Comparison of ENCODE assay signal across 10 cellular contexts in genomic region chr17:80758793-80759673, GRCh38.
DNase-seq lines count a peak whose midpoint lies in the region; ATAC-seq and TF ChIP-seq lines count a peak whose summit lies in the region.
"Had no signal": no experiment of that assay in that cellular context is flagged by ENCODE, and none has a peak within 500 bp of the region (broad histone marks: within the 10 kb centered on the region; RNA-seq: fewer than 3 reads in every experiment).

No MANE protein-coding gene starts in this region.

- H3K14ac ChIP-seq in H9 (ENCODE audit: insufficient read depth, low read length): no peak overlapping the region

- H3K27me3 Mint-ChIP-seq in H9 (ENCODE audit: low read depth): no peaks in the 10 kb centered on the region

- H2BK20ac ChIP-seq in H9 (ENCODE audit: low read depth, low read length, poor library complexity, severe bottlenecking): no peak overlapping the region

- H3K4ac ChIP-seq in H9 (ENCODE audit: low read depth, low read length): no peak overlapping the region

- no peaks in the 10 kb centered on the region for H3K9me3 ChIP-seq in H9 (ENCODE audit: control insufficient read depth, low read depth, low read length)
- no peaks in the 10 kb centered on the region for H3K9me3 ChIP-seq in lower lobe of right lung
- no peaks in the 10 kb centered on the region for H3K9me3 ChIP-seq in prostate gland

- H3K4me1 Mint-ChIP-seq in H9: peaks cover 10 to 14% of the 10 kb centered on the region in 2 experiments

- peaks cover 30% of the 10 kb centered on the region for H3K36me3 ChIP-seq in lower lobe of right lung
- no peaks in the 10 kb centered on the region for H3K36me3 ChIP-seq in prostate gland
- H3K36me3 ChIP-seq: cardiac muscle cell had no signal

- no peaks in the 10 kb centered on the region for H3K23me2 ChIP-seq in H9 (ENCODE audit: insufficient read length, low read depth, low read length, poor library complexity, severe bottlenecking)

- DNase-seq in AG20443 (ENCODE audit: low spot score) (peak; percentile 32), H9 (peak; percentile 21), lower lobe of right lung (no peak), prostate gland (ENCODE audit: low spot score) (no peak), 8988T (no peak), NCI-H526 (lab: John Stamatoyannopoulos, UW) (no peak), NCI-H82 (lab: John Stamatoyannopoulos, UW) (no peak)
- no peak for DNase-seq in activated naive CD4-positive, alpha-beta T cell treated with anti-CD3 and anti-CD28 coated beads, Interleukin-2, amount 50 U/mL, for 72 hours (ENCODE audit: low spot score in 2 of 2)
- DNase-seq: NCI-H2227 treated with DMSO at 0.1 percent for 48 hours had no signal

- no peak overlapping the region for H3K56ac ChIP-seq in H9 (ENCODE audit: insufficient read length, low read depth, low read length)

- intact Hi-C loops in lower lobe of right lung (cut with DNase I): no loop called here
- intact Hi-C loops in prostate gland (cut with DNase I): no loop called here

- no peaks in the 10 kb centered on the region for H3K79me1 ChIP-seq in H9 (ENCODE audit: insufficient read depth, low read depth, low read length, poor library complexity, severe bottlenecking)

- H3K4me1 ChIP-seq in H9 (ENCODE audit: insufficient read depth, low read length): no peaks in the 10 kb centered on the region
- H3K4me1 ChIP-seq in lower lobe of right lung: peaks cover 26% of the 10 kb centered on the region
- H3K4me1 ChIP-seq in prostate gland (replicated peaks): no peaks in the 10 kb centered on the region

- H4K5ac ChIP-seq in H9 (ENCODE audit: insufficient read length, low read depth, low read length): no peak overlapping the region

- no peak overlapping the region for H3K18ac ChIP-seq in H9 (ENCODE audit: insufficient read length, low read depth, low read length)

- no peak overlapping the region for H2AK5ac ChIP-seq in H9 (ENCODE audit: insufficient read length, low read length)

- H3K27ac Mint-ChIP-seq in H9: peak overlapping the region in 1 of 3 experiments; percentile 46; a peak in 2 of 7 replicates
- H3K27ac Mint-ChIP-seq in activated naive CD4-positive, alpha-beta T cell treated with anti-CD3 and anti-CD28 coated beads, Interleukin-2, amount 50 U/mL, for 72 hours: peak overlapping the region; percentile 98 to 99

- H4K91ac ChIP-seq in H9 (ENCODE audit: insufficient read length, low read depth, low read length): no peak overlapping the region

- H2BK15ac ChIP-seq in H9 (ENCODE audit: low read depth, low read length): no peak overlapping the region

- peak; percentile 55 to 67 for ATAC-seq in activated naive CD4-positive, alpha-beta T cell treated with anti-CD3 and anti-CD28 coated beads, Interleukin-2, amount 50 U/mL, for 72 hours
- peak; percentile 41 to 53 for ATAC-seq in lower lobe of right lung

- no peak overlapping the region for H2BK120ac ChIP-seq in H9 (ENCODE audit: low read depth, low read length, poor library complexity, severe bottlenecking)

- H2BK5ac ChIP-seq in H9 (ENCODE audit: insufficient read length, low read length): no peak overlapping the region

- no peak overlapping the region for H4K8ac ChIP-seq in H9 (replicated peaks; ENCODE audit: insufficient read length, low read depth, low read length)

- no peak overlapping the region for H3K4me2 ChIP-seq in H9 (ENCODE audit: insufficient read depth, insufficient read length, low read length)

- no peak for TF ChIP-seq POLR2A in prostate gland (IDR thresholded peaks at IDR 0.05)

- no peak for TF ChIP-seq CTCF in H9 (conservative IDR thresholded peaks at IDR 0.05)
- no peak for TF ChIP-seq CTCF in lower lobe of right lung (IDR thresholded peaks at IDR 0.05)
- no peak for TF ChIP-seq CTCF in prostate gland (IDR thresholded peaks at IDR 0.05)

- no peaks in the 10 kb centered on the region for H3K79me2 ChIP-seq in H9 (ENCODE audit: insufficient read depth, low read length)

- H2AFZ ChIP-seq in H9 (ENCODE audit: low read length): no peak overlapping the region

- no peaks in the 10 kb centered on the region for H3K9me3 Mint-ChIP-seq in H9
- peaks cover 0 to 13% of the 10 kb centered on the region in 2 donors for H3K9me3 Mint-ChIP-seq in activated naive CD4-positive, alpha-beta T cell treated with anti-CD3 and anti-CD28 coated beads, Interleukin-2, amount 50 U/mL, for 72 hours

- no peak overlapping the region for H3K27ac ChIP-seq in H9 (ENCODE audit: insufficient read length, low read depth, low read length)
- peak overlapping the region; percentile 33 for H3K27ac ChIP-seq in lower lobe of right lung
- no peak overlapping the region for H3K27ac ChIP-seq in prostate gland
- H3K27ac ChIP-seq: cardiac muscle cell had no signal

- WGBS in H9 (ENCODE audit: extremely low coverage, insufficient read length, low lambda C conversion rate): no CpG with 5 or more reads among the region's 13 CpGs
- 79% methylated on average over 13 of the region's 13 CpGs for WGBS in prostate gland

- H3K23ac ChIP-seq in H9 (ENCODE audit: insufficient read length, low read depth, low read length): no peak overlapping the region

- H4K20me1 ChIP-seq in H9 (ENCODE audit: control insufficient read depth, insufficient read depth, insufficient read length): no peaks in the 10 kb centered on the region

- no peak overlapping the region for H3K4me3 Mint-ChIP-seq in H9

- H3K27me3 ChIP-seq in H9 (ENCODE audit: insufficient read depth, low read length): no peaks in the 10 kb centered on the region
- H3K27me3 ChIP-seq in lower lobe of right lung (ENCODE audit: low read depth): no peaks in the 10 kb centered on the region
- no peaks in the 10 kb centered on the region for H3K27me3 ChIP-seq in prostate gland (replicated peaks; ENCODE audit: insufficient read depth)
- H3K27me3 ChIP-seq: cardiac muscle cell had no signal

- H2BK12ac ChIP-seq in H9 (ENCODE audit: insufficient read length, low read depth, low read length): no peak overlapping the region

- H3K4me3 ChIP-seq in lower lobe of right lung (no peak overlapping the region), prostate gland (no peak overlapping the region)
- H3K4me3 ChIP-seq: cardiac muscle cell had no signal

- no peak overlapping the region for H3T11ph ChIP-seq in H9 (ENCODE audit: low read length)

- H3K9ac ChIP-seq in H9 (ENCODE audit: extremely low read depth, insufficient read length, low read length): no peak overlapping the region

- H3K36me3 Mint-ChIP-seq in H9 (ENCODE audit: insufficient read depth in 1 of 3, low read depth in 3 of 3): peaks cover 7 to 10% (median 10%) of the 10 kb centered on the region in 3 experiments
- peaks cover 41 to 54% of the 10 kb centered on the region in 2 donors for H3K36me3 Mint-ChIP-seq in activated naive CD4-positive, alpha-beta T cell treated with anti-CD3 and anti-CD28 coated beads, Interleukin-2, amount 50 U/mL, for 72 hours

Comparison
In these comparisons a context has a peak if more than half of its experiments do, and no peak if none do; other contexts are left out.
1. DNase-seq: peak in AG20443 (single experiment) and H9 (single experiment); none in activated naive CD4-positive, alpha-beta T cell treated with anti-CD3 and anti-CD28 coated beads, Interleukin-2, amount 50 U/mL, for 72 hours (0 of 2), lower lobe of right lung (single experiment), prostate gland (single experiment), 8988T (single experiment), NCI-H526 (0 of 2) and NCI-H82 (single experiment).